24 cellular contexts compared by ENCODE assay signal in genomic region chr19:46383171-46383815, GRCh38. TPM values are rescaled to one million over a fixed set of nuclear protein-coding genes. Genes with fewer than 3 reads are reported as not detected.
DNase-seq lines count a peak whose midpoint lies in the region; ATAC-seq, FAIRE-seq and TF ChIP-seq lines count a peak whose summit lies in the region.
"Had no signal": no experiment of that assay in that cellular context is flagged by ENCODE, and none has a peak within 500 bp of the region (broad histone marks: within the 10 kb centered on the region; RNA-seq: fewer than 3 reads in every experiment).

No MANE protein-coding gene starts in this region.

- H3K9me3 Mint-ChIP-seq in activated naive CD4-positive, alpha-beta T cell treated with anti-CD3 and anti-CD28 coated beads, Interleukin-2, amount 10 ng/mL, durations not matched to agents 7 days and 5 days: no peaks in the 10 kb centered on the region

- H3K27me3 ChIP-seq in spleen (replicated peaks in 1 of 7): no peaks in the 10 kb centered on the region
- H3K27me3 ChIP-seq: Peyer's patch had no signal

- 84 to 90% (median 86%) methylated on average over 22 of the region's 23 CpGs for WGBS in spleen, 5 donors

- H3K9me3 ChIP-seq in spleen: no peaks in the 10 kb centered on the region
- H3K9me3 ChIP-seq: Peyer's patch had no signal

- CTCF ChIA-PET in activated naive CD4-positive, alpha-beta T cell treated with anti-CD3 and anti-CD28 coated beads, Interleukin-2, amount 10 ng/mL, durations not matched to agents 7 days and 5 days (lab: Charles Lee): no interaction called here
- CTCF ChIA-PET in RWPE1 (lab: Yijun Ruan, JAX): no interaction called here

- no peak for TF ChIP-seq POLR2A in spleen (IDR thresholded peaks at IDR 0.05)

- ATAC-seq in left lobe of liver: no peak
- ATAC-seq: GM12878 had no signal

- H3K4me3 ChIP-seq in spleen: no peak overlapping the region
- H3K4me3 ChIP-seq: GM12878, Peyer's patch had no signal

- H3K36me3 ChIP-seq in spleen: peaks cover 2 to 100% (median 89%) of the 10 kb centered on the region in 6 donors

- intact Hi-C loops in spleen (cut with DNase I; ENCODE audit: low total_unique reads): no loop called here

- H3K27me3 Mint-ChIP-seq in activated naive CD4-positive, alpha-beta T cell treated with anti-CD3 and anti-CD28 coated beads, Interleukin-2, amount 10 ng/mL, durations not matched to agents 7 days and 5 days: no peaks in the 10 kb centered on the region

- FAIRE-seq in HTR-8/SVneo (lab: Jason Lieb, UNC): no peak
- FAIRE-seq: GM12878, GM18507 had no signal

- DNase-seq in activated naive CD4-positive, alpha-beta T cell treated with anti-CD3 and anti-CD28 coated beads, Interleukin-2, amount 10 ng/mL, durations not matched to agents 7 days and 5 days: peak; percentile 4
- DNase-seq in activated naive CD4-positive, alpha-beta T cell treated with Interleukin-2 at 50 U/mL for 16 hours: no peak
- no peak for DNase-seq in RWPE1 (ENCODE audit: low spot score)
- DNase-seq in left lobe of liver (ENCODE audit: low spot score): peak; percentile 39
- peak; percentile 53 for DNase-seq in spleen
- DNase-seq in HTR-8/SVneo (ENCODE audit: insufficient read length, low spot score): no peak
- DNase-seq in stimulated activated naive CD4-positive, alpha-beta T cell (lab: John Stamatoyannopoulos, UW): no peak
- no peak for DNase-seq in SIG-M5 treated with dmso at 0.1 percent for 504 hours (lab: John Stamatoyannopoulos, UW; ENCODE audit: unreplicated experiment)
- DNase-seq: DMS 273 treated with DMSO at 0.1 percent for 48 hours, GDM1, GOT3, NCI-H1092, NCI-H1694, NCI-H2107, NCI-H2227 treated with DMSO at 0.1 percent for 48 hours, NCI-H524, SHP77 treated with DMSO at 0.1 percent for 48 hours had no signal

- TF ChIP-seq CTCF in RWPE1 (conservative IDR thresholded peaks at IDR 0.05; ENCODE audit: low read depth): no peak
- TF ChIP-seq CTCF in spleen (IDR thresholded peaks at IDR 0.05 in 8 of 11, conservative IDR thresholded peaks at IDR 0.05 in 3 of 11): no peak

- H3K27ac ChIP-seq in RWPE1 (peak overlapping the region; percentile 15; the same call in 1 of the 2 replicates), spleen (no peak overlapping the region)
- H3K27ac ChIP-seq: C4-2B, KMS-11, Peyer's patch had no signal

- H3K4me3 Mint-ChIP-seq in activated naive CD4-positive, alpha-beta T cell treated with anti-CD3 and anti-CD28 coated beads, Interleukin-2, amount 10 ng/mL, durations not matched to agents 7 days and 5 days: no peak overlapping the region

- POLR2A ChIA-PET in RWPE1 (lab: Yijun Ruan, JAX; ENCODE audit: low non-redundant PET): no interaction called here

- no peak overlapping the region for H3K27ac Mint-ChIP-seq in activated naive CD4-positive, alpha-beta T cell treated with anti-CD3 and anti-CD28 coated beads, Interleukin-2, amount 10 ng/mL, durations not matched to agents 7 days and 5 days

- H3K4me1 Mint-ChIP-seq in activated naive CD4-positive, alpha-beta T cell treated with anti-CD3 and anti-CD28 coated beads, Interleukin-2, amount 10 ng/mL, durations not matched to agents 7 days and 5 days: no peaks in the 10 kb centered on the region

- H3K4me1 ChIP-seq in spleen: peaks cover 0 to 35% (median 4%) of the 10 kb centered on the region in 6 donors
- H3K4me1 ChIP-seq: Peyer's patch had no signal

- H3K36me3 Mint-ChIP-seq in activated naive CD4-positive, alpha-beta T cell treated with anti-CD3 and anti-CD28 coated beads, Interleukin-2, amount 10 ng/mL, durations not matched to agents 7 days and 5 days: peaks cover 66% of the 10 kb centered on the region

RNA-seq across cellular contexts. Expression of gene CCDC8, which starts 30.1 kb away (rescaled TPM):
- 0.55 TPM for total RNA-seq in left lobe of liver
- 1 to 10 TPM; 1.7 to 4.4 (median 2.6) TPM for total RNA-seq in spleen
- polyA plus RNA-seq in spleen: 1 to 10 TPM in 2 of 3 donors, under 1 TPM in 1; 0.46 to 1.2 (median 1.1) TPM
- total RNA-seq: M059J had no signal

RNA-seq across cellular contexts. Expression of gene PPP5C, which starts 36.4 kb away (rescaled TPM):
- total RNA-seq in left lobe of liver (35.5 TPM), spleen (10 to 100 TPM; 61.1 to 87.3 (median 74.2) TPM)
- polyA plus RNA-seq in spleen: 10 to 100 TPM; 26.5 to 67.5 (median 29.8) TPM

RNA-seq across cellular contexts. Expression of gene PNMA8C, which starts 45.4 kb away (rescaled TPM):
- total RNA-seq in left lobe of liver: not detected
- total RNA-seq in spleen: not detected
- polyA plus RNA-seq in spleen: under 1 TPM in 1 of 3 donors, not detected in 2; 0.03 TPM
- total RNA-seq: A673, GM12878, M059J, Peyer's patch had no signal
- polyA plus RNA-seq: GM12878 had no signal

Comparison
In these comparisons a context has a peak if more than half of its experiments do, and no peak if none do; other contexts are left out.
1. DNase-seq: peak in activated naive CD4-positive, alpha-beta T cell treated with anti-CD3 and anti-CD28 coated beads, Interleukin-2, amount 10 ng/mL, durations not matched to agents 7 days and 5 days (single experiment), left lobe of liver (single experiment) and spleen (single experiment); none in activated naive CD4-positive, alpha-beta T cell treated with Interleukin-2 at 50 U/mL for 16 hours (single experiment), RWPE1 (single experiment), HTR-8/SVneo (single experiment), stimulated activated naive CD4-positive, alpha-beta T cell (0 of 6) and SIG-M5 treated with dmso at 0.1 percent for 504 hours (single experiment).